In the genomic region with DNA sequence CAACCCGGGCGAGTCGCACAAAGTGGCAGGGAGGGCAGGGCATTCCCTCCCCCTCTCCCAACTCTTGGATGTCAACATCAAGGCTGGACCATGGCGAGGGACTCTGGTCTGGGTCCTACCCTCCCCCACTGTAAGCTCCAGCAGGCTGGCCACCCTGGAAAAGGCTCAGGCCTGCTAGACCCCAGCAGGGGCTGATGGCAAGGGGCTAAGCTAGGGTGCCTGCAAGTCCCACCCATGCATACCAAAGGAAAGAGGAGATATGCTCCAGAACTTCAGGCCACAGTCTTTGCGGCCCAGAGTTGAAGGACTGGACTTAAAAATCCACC, we compare ENCODE assay signal across 15 cellular contexts. TPM values are rescaled to one million over a fixed set of nuclear protein-coding genes. Genes with fewer than 3 reads are reported as not detected.
DNase-seq lines count a peak whose midpoint lies in the region; ATAC-seq, FAIRE-seq and TF ChIP-seq lines count a peak whose summit lies in the region.
"Had no signal": no experiment of that assay in that cellular context is flagged by ENCODE, and none has a peak within 500 bp of the region (broad histone marks: within the 10 kb centered on the region; RNA-seq: fewer than 3 reads in every experiment).

No MANE protein-coding gene starts in this region.

- peak overlapping the region; percentile 45 for H3K4me2 ChIP-seq in HepG2 (ENCODE audit: low read depth, low read length)
- H3K4me2 ChIP-seq in hepatocyte = peak overlapping the region; percentile 47

- intact Hi-C loops in HepG2 (cut with micrococcal nuclease; ENCODE audit: unreplicated experiment) (loop anchor here (5.0 kb wide), 1 partner anchor 33 kb away; a partner anchor contains a TSS), right lobe of liver (cut with DNase I) (no loop called here), lower leg skin (cut with DNase I; ENCODE audit: low total_unique reads) (no loop called here)

- H3K9me3 ChIP-seq in HepG2 (ENCODE audit: low read length) (no peaks in the 10 kb centered on the region), right lobe of liver (no peaks in the 10 kb centered on the region), T-helper 17 cell (ENCODE audit: control insufficient read depth, low read length, poor library complexity, severe bottlenecking) (no peaks in the 10 kb centered on the region), hepatocyte (ENCODE audit: low read depth) (no peaks in the 10 kb centered on the region)
- H3K9me3 ChIP-seq: breast epithelium had no signal

- DNase-seq in HepG2 (ENCODE audit: low spot score) = no peak
- no peak for DNase-seq in right lobe of liver
- DNase-seq in T-helper 17 cell = no peak
- DNase-seq in hepatocyte (ENCODE audit: low spot score) = no peak
- DNase-seq in lower leg skin (ENCODE audit: low spot score in 2 of 2) = no peak
- DNase-seq: activated CD4-positive, alpha-beta T cell treated with anti-CD3 and anti-CD28 coated beads for 1 hour; activated gamma-delta T cell; NCI-H1930; NCI-H524 had no signal

- in situ Hi-C loops in HepG2 (cut with HindIII; ENCODE audit: extremely low pct_ligation_motif_present, low pct_unique_long_range_greater_than_20kb) = no loop called here

- POLR2A ChIA-PET in HepG2 (lab: Yijun Ruan, JAX) = interaction anchor here (1.3 to 4.2 kb wide), 6 partner anchors 9 to 106 kb away, joined by 3 to 38 read pairs (median 7); a partner anchor contains a TSS

- WGBS in HepG2 (ENCODE audit: low lambda C conversion rate) = 36% methylated on average over 5 of the region's 5 CpGs
- 100% methylated on average over 1 of the region's 5 CpGs for WGBS in right lobe of liver (ENCODE audit: insufficient coverage, low coverage, low lambda C conversion rate, missing lambda C conversion rate)
- 82% methylated on average over 5 of the region's 5 CpGs for WGBS in hepatocyte (ENCODE audit: low lambda C conversion rate, missing lambda C conversion rate)
- 68% methylated on average over 5 of the region's 5 CpGs for WGBS in lower leg skin, 2 donors

- peak overlapping the region; percentile 39 for H3K9ac ChIP-seq in HepG2 (ENCODE audit: insufficient read depth, low read depth, low read length)

- H3K36me3 ChIP-seq in HepG2 (replicated peaks in 1 of 2; ENCODE audit: control insufficient read depth in 1 of 2, insufficient read depth in 2 of 2, low read length in 2 of 2) (peaks cover 0 to 25% of the 10 kb centered on the region in 2 experiments; a peak in 3 of 5 replicates), right lobe of liver (no peaks in the 10 kb centered on the region), hepatocyte (replicated peaks; ENCODE audit: insufficient read depth, low read depth) (no peaks in the 10 kb centered on the region)
- H3K36me3 ChIP-seq: breast epithelium had no signal

- peak overlapping the region in 1 of 3 experiments; percentile 6; a peak in 2 of 6 replicates for H3K4me3 ChIP-seq in HepG2 (replicated peaks in 1 of 3; ENCODE audit: insufficient read depth in 1 of 3, low read depth in 2 of 3, low read length in 3 of 3)
- no peak overlapping the region for H3K4me3 ChIP-seq in right lobe of liver
- H3K4me3 ChIP-seq in hepatocyte = no peak overlapping the region
- H3K4me3 ChIP-seq in lower leg skin (ENCODE audit: low read depth, poor library complexity, severe bottlenecking) = no peak overlapping the region
- H3K4me3 ChIP-seq: breast epithelium had no signal

- peaks cover 27% of the 10 kb centered on the region for H3K4me1 Mint-ChIP-seq in T-helper 17 cell

- peak; percentile 32 for FAIRE-seq in HepG2 (lab: Jason Lieb, UNC)

- TF ChIP-seq CTCF in HepG2 (CRISPR knock-in tag; IDR thresholded peaks at IDR 0.05) (no peak), right lobe of liver (IDR thresholded peaks at IDR 0.05) (no peak), hepatocyte (IDR thresholded peaks at IDR 0.05; ENCODE audit: poor library complexity) (no peak), lower leg skin (IDR thresholded peaks at IDR 0.05) (no peak)

- no peak for TF ChIP-seq POLR2A in HepG2 (IDR thresholded peaks at IDR 0.05; ENCODE audit: insufficient read depth in 1 of 2, low read depth in 2 of 2, low read length in 2 of 2)
- TF ChIP-seq POLR2A in right lobe of liver (IDR thresholded peaks at IDR 0.05) = no peak
- no peak for TF ChIP-seq POLR2A in lower leg skin (IDR thresholded peaks at IDR 0.05)

- no peak for TF ChIP-seq RAD21 in HepG2 (CRISPR knock-in tag; IDR thresholded peaks at IDR 0.05)

- no peaks in the 10 kb centered on the region for H3K27me3 Mint-ChIP-seq in T-helper 17 cell

- peak; percentile 17 for ATAC-seq in HepG2
- no peak for ATAC-seq in right lobe of liver
- no peak for ATAC-seq in T-helper 17 cell
- no peak for ATAC-seq in GM18502 (IDR thresholded peaks at IDR 0.05; ENCODE audit: poor library complexity, unreplicated experiment)
- ATAC-seq in HG03095 (IDR thresholded peaks at IDR 0.05; ENCODE audit: unreplicated experiment) = no peak
- ATAC-seq in HG03159 (IDR thresholded peaks at IDR 0.05; ENCODE audit: unreplicated experiment) = no peak

- TF ChIP-seq EP300 in HepG2 (IDR thresholded peaks at IDR 0.05; ENCODE audit: low read depth in 2 of 2, low read length in 2 of 2) (no peak), HepG2 (CRISPR knock-in tag; IDR thresholded peaks at IDR 0.05; ENCODE audit: borderline replicate concordance) (0 out of 2 replicates have a peak, but pooled peaks have one; percentile 14)

- H3K9me2 ChIP-seq in hepatocyte (replicated peaks; ENCODE audit: insufficient read depth) = no peaks in the 10 kb centered on the region

- H3K4me3 Mint-ChIP-seq in T-helper 17 cell = peak overlapping the region; percentile 28
- H3K4me3 Mint-ChIP-seq: endodermal cell, mesothelial cell of epicardium had no signal

- peaks cover 75% of the 10 kb centered on the region for H3K4me1 ChIP-seq in HepG2 (ENCODE audit: insufficient read depth, low read length)
- H3K4me1 ChIP-seq in right lobe of liver = peaks cover 0 to 50% (median 25%) of the 10 kb centered on the region in 4 donors
- peaks cover 65% of the 10 kb centered on the region for H3K4me1 ChIP-seq in hepatocyte (ENCODE audit: insufficient read depth)
- H3K4me1 ChIP-seq: breast epithelium had no signal

- CTCF ChIA-PET in HepG2 (lab: Yijun Ruan, JAX; ENCODE audit: low intra/inter-chr PET ratio, low total read pairs) = no interaction called here

- H3K27ac ChIP-seq in HepG2 (ENCODE audit: extremely low read length, insufficient read depth, low read length) (peak overlapping the region; percentile 50), right lobe of liver (peak overlapping the region in 1 of 3 donors; percentile 60), hepatocyte (peak overlapping the region; percentile 48)
- H3K27ac ChIP-seq: breast epithelium had no signal

- no peaks in the 10 kb centered on the region for H3K36me3 Mint-ChIP-seq in T-helper 17 cell (ENCODE audit: low read depth)

- H2AFZ ChIP-seq in HepG2 (ENCODE audit: low read length) = no peak overlapping the region
- H2AFZ ChIP-seq in hepatocyte = no peak overlapping the region

- H3K27me3 ChIP-seq in HepG2 (ENCODE audit: control insufficient read depth in 1 of 2, insufficient read depth in 2 of 2, low read length in 2 of 2) (no peaks in the 10 kb centered on the region), right lobe of liver (no peaks in the 10 kb centered on the region), hepatocyte (no peaks in the 10 kb centered on the region)
- H3K27me3 ChIP-seq: breast epithelium had no signal

- BruUV-seq in HepG2 (replicated peaks; lab: Mats Ljungman, UMichigan) = no TSS peak

- peak overlapping the region; percentile 71 for H3K27ac Mint-ChIP-seq in T-helper 17 cell
- H3K27ac Mint-ChIP-seq: mesothelial cell of epicardium had no signal

- peaks cover 80% of the 10 kb centered on the region for H3K79me2 ChIP-seq in HepG2 (ENCODE audit: insufficient read depth, low read length)
- peaks cover 96% of the 10 kb centered on the region for H3K79me2 ChIP-seq in hepatocyte

- H4K20me1 ChIP-seq in HepG2 (ENCODE audit: insufficient read depth, low read length) (no peaks in the 10 kb centered on the region; the same call in 1 of the 2 replicates), hepatocyte (ENCODE audit: insufficient read depth, poor library complexity, severe bottlenecking) (peaks cover 14% of the 10 kb centered on the region)

RNA-seq across cellular contexts. Expression of a gene that starts 19.9 kb away (rescaled TPM):
- total RNA-seq in HepG2 (2016; rRNA removed; fragmentation: Illumina TruSeq; extraction: Trizol) = 17.8 and 24.9 TPM in 2 replicates
- total RNA-seq in HepG2 (2016; cell fraction: cytosol; rRNA removed; fragmentation: Illumina TruSeq; extraction: Trizol; ENCODE audit: low read depth) = 3.6 TPM in 2 replicates
- 15.8 and 25.9 TPM in 2 replicates for total RNA-seq in HepG2 (2016; cell fraction: insoluble cytoplasmic fraction; rRNA removed; fragmentation: Illumina TruSeq; extraction: Trizol)
- total RNA-seq in HepG2 (2016; cell fraction: membrane; rRNA removed; fragmentation: Illumina TruSeq; extraction: Trizol) = 14.6 and 18.9 TPM in 2 replicates
- total RNA-seq in HepG2 (2016; cell fraction: nucleus; rRNA removed; fragmentation: Illumina TruSeq; extraction: Trizol) = 15.0 and 18.9 TPM in 2 replicates
- 16.3 and 17.0 TPM in 2 replicates for polyA plus RNA-seq in HepG2 (2011; rRNA removed)
- polyA plus RNA-seq in HepG2 (2011; cell fraction: cytosol; rRNA removed) = 10.9 and 15.5 TPM in 2 replicates
- 14.6 and 16.7 TPM in 2 replicates for polyA plus RNA-seq in HepG2 (2011; cell fraction: nucleus; rRNA removed)
- 13.3 and 16.9 TPM in 2 replicates for polyA plus RNA-seq in HepG2 (2012)
- 2.3 and 2.9 TPM in 2 replicates for polyA plus RNA-seq in HepG2 (2016; cell fraction: cytosol; fragmentation: Illumina TruSeq; extraction: Trizol; ENCODE audit: low read depth)
- 20.4 and 21.6 TPM in 2 replicates for polyA plus RNA-seq in HepG2 (2016; cell fraction: insoluble cytoplasmic fraction; fragmentation: Illumina TruSeq; extraction: Trizol; ENCODE audit: low read depth)
- polyA plus RNA-seq in HepG2 (2016; cell fraction: membrane; fragmentation: Illumina TruSeq; extraction: Trizol; ENCODE audit: low read depth) = 11.6 and 11.9 TPM in 2 replicates
- 22.8 and 26.4 TPM in 2 replicates for polyA plus RNA-seq in HepG2 (2016; cell fraction: nucleus; fragmentation: Illumina TruSeq; extraction: Trizol; ENCODE audit: insufficient read depth, low read depth)
- polyA minus RNA-seq in HepG2 (2011; rRNA and poly(A)+ RNA removed; ENCODE audit: low replicate concordance) = 49.4 and 94.6 TPM in 2 replicates
- 25.8 and 27.6 TPM in 2 replicates for polyA minus RNA-seq in HepG2 (2011; cell fraction: cytosol; rRNA and poly(A)+ RNA removed)
- polyA minus RNA-seq in HepG2 (2011; cell fraction: nucleus; rRNA and poly(A)+ RNA removed) = 22.4 and 31.0 TPM in 2 replicates
- 10 to 100 TPM; 10.4 to 16.7 (median 14.5) TPM for total RNA-seq in right lobe of liver
- 10 to 100 TPM; 11.8 to 14.4 TPM for total RNA-seq in T-helper 17 cell
- total RNA-seq in hepatocyte = 24.2 and 29.2 TPM in 2 replicates
- 20.8 and 25.6 TPM in 2 replicates for polyA plus RNA-seq in hepatocyte
- 10 to 100 TPM in 1 of 4 donors, 1 to 10 TPM in 3; 7.0 to 12.9 (median 9.5) TPM for total RNA-seq in lower leg skin

RNA-seq across cellular contexts. Expression of a gene that starts 35.4 kb away (rescaled TPM):
- total RNA-seq in HepG2 (2016; rRNA removed; fragmentation: Illumina TruSeq; extraction: Trizol) = 4.9 and 9.1 TPM in 2 replicates
- total RNA-seq in HepG2 (2016; cell fraction: cytosol; rRNA removed; fragmentation: Illumina TruSeq; extraction: Trizol; ENCODE audit: low read depth) = 4.4 and 5.2 TPM in 2 replicates
- 4.2 and 8.4 TPM in 2 replicates for total RNA-seq in HepG2 (2016; cell fraction: insoluble cytoplasmic fraction; rRNA removed; fragmentation: Illumina TruSeq; extraction: Trizol)
- total RNA-seq in HepG2 (2016; cell fraction: membrane; rRNA removed; fragmentation: Illumina TruSeq; extraction: Trizol) = 2.6 and 3.0 TPM in 2 replicates
- 12.1 and 12.8 TPM in 2 replicates for total RNA-seq in HepG2 (2016; cell fraction: nucleus; rRNA removed; fragmentation: Illumina TruSeq; extraction: Trizol)
- polyA plus RNA-seq in HepG2 (2011; rRNA removed) = 15.0 and 19.2 TPM in 2 replicates
- polyA plus RNA-seq in HepG2 (2011; cell fraction: cytosol; rRNA removed) = 6.7 and 8.3 TPM in 2 replicates
- polyA plus RNA-seq in HepG2 (2011; cell fraction: nucleus; rRNA removed) = 81.8 and 104 TPM in 2 replicates
- polyA plus RNA-seq in HepG2 (2012) = 6.2 and 6.4 TPM in 2 replicates
- polyA plus RNA-seq in HepG2 (2016; cell fraction: cytosol; fragmentation: Illumina TruSeq; extraction: Trizol; ENCODE audit: low read depth) = 0.53 and 0.70 TPM in 2 replicates
- 3.5 and 3.9 TPM in 2 replicates for polyA plus RNA-seq in HepG2 (2016; cell fraction: insoluble cytoplasmic fraction; fragmentation: Illumina TruSeq; extraction: Trizol; ENCODE audit: low read depth)
- 1.2 and 1.3 TPM in 2 replicates for polyA plus RNA-seq in HepG2 (2016; cell fraction: membrane; fragmentation: Illumina TruSeq; extraction: Trizol; ENCODE audit: low read depth)
- polyA plus RNA-seq in HepG2 (2016; cell fraction: nucleus; fragmentation: Illumina TruSeq; extraction: Trizol; ENCODE audit: insufficient read depth, low read depth) = 28.7 and 33.1 TPM in 2 replicates
- 24.8 and 29.5 TPM in 2 replicates for polyA minus RNA-seq in HepG2 (2011; rRNA and poly(A)+ RNA removed; ENCODE audit: low replicate concordance)
- 4.3 and 5.3 TPM in 2 replicates for polyA minus RNA-seq in HepG2 (2011; cell fraction: cytosol; rRNA and poly(A)+ RNA removed)
- polyA minus RNA-seq in HepG2 (2011; cell fraction: nucleus; rRNA and poly(A)+ RNA removed) = 15.6 and 19.0 TPM in 2 replicates
- total RNA-seq in right lobe of liver = 10 to 100 TPM; 10.9 to 16.7 (median 13.4) TPM
- total RNA-seq in T-helper 17 cell = 10 to 100 TPM; 27.1 to 27.7 TPM
- 13.3 and 25.9 TPM in 2 replicates for total RNA-seq in hepatocyte
- polyA plus RNA-seq in hepatocyte = 12.1 and 15.7 TPM in 2 replicates
- 10 to 100 TPM; 17.9 to 31.7 (median 23.4) TPM for total RNA-seq in lower leg skin
